9 cellular contexts compared by ENCODE assay signal in the genomic region with DNA sequence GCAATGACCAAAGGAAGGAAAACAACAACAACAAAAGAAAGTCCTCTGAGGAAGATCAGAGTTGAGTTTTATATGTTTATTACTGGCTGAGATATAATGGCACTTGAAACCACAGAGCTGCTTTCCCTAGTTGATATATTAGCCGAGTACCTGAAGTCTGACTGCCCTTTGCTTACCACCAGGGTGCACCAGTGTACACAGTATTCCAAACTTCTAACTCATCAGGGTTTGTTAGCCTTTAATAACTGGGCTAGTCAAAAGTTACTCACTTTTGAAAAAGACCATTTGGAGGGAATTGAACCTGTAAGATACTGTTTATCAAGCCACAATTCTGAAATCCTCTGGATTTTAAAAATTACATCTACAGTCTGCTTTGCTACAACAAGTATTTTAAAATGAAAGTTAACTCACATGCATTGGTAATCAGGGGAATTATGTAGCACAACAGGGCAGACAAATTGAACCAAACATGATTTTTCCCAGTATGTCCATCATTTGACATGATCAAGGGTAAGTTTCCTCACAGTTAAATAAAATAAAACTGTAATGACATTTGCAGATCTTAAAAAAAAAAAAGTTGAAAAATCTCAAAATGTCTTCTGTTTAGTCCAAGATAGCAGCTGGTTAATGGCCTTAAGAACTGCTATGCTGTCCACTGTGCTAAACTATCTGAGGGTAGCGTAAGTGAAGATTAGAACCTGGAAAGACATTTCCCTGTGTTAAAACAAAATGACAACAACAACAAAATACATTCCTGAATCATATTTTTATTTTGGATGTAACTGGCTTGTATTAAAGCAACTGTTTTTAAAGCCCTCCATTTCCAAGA. TPM values are rescaled to one million over a fixed set of nuclear protein-coding genes. Genes with fewer than 3 reads are reported as not detected.
DNase-seq lines count a peak whose midpoint lies in the region; ATAC-seq and TF ChIP-seq lines count a peak whose summit lies in the region.
"Had no signal": no experiment of that assay in that cellular context is flagged by ENCODE, and none has a peak within 500 bp of the region (broad histone marks: within the 10 kb centered on the region; RNA-seq: fewer than 3 reads in every experiment).

No MANE protein-coding gene starts in this region.

- H3K36me3 ChIP-seq in DOHH2 (ENCODE audit: control insufficient read depth, low read length) (no peaks in the 10 kb centered on the region), RWPE2 (ENCODE audit: low read depth) (no peaks in the 10 kb centered on the region), fibroblast of lung (ENCODE audit: control insufficient read depth, insufficient read depth, low read length) (no peaks in the 10 kb centered on the region), neuronal stem cell (replicated peaks in 1 of 2; ENCODE audit: control insufficient read depth in 2 of 2, insufficient read depth in 2 of 2, low read length in 2 of 2) (no peaks in the 10 kb centered on the region)

- H3K9ac ChIP-seq in fibroblast of lung (ENCODE audit: insufficient read depth, low read length), result no peak overlapping the region
- H3K9ac ChIP-seq in neuronal stem cell (ENCODE audit: low read depth, low read length, poor library complexity), result no peak overlapping the region

- no peak overlapping the region for H4K8ac ChIP-seq in neuronal stem cell (ENCODE audit: low read depth, low read length)

- no peak overlapping the region for H3K4ac ChIP-seq in neuronal stem cell (ENCODE audit: low read length)

- no peak overlapping the region for H2BK15ac ChIP-seq in neuronal stem cell (ENCODE audit: low read length)

- H3K14ac ChIP-seq in neuronal stem cell (ENCODE audit: low read length), result no peak overlapping the region

- H3K18ac ChIP-seq in neuronal stem cell (ENCODE audit: low read length), result no peak overlapping the region

- WGBS in neuronal stem cell (ENCODE audit: extremely low coverage in 2 of 2, insufficient read length in 2 of 2, insufficient replicate concordance in 1 of 2), 2 donors, result no CpG with 5 or more reads among the region's 2 CpGs

- H3K9me3 ChIP-seq in DOHH2 (ENCODE audit: control insufficient read depth, insufficient read depth, low read length) (no peaks in the 10 kb centered on the region), RWPE2 (ENCODE audit: severe bottlenecking) (no peaks in the 10 kb centered on the region), fibroblast of lung (ENCODE audit: control insufficient read depth, insufficient read depth, low read depth, low read length) (no peaks in the 10 kb centered on the region), neuronal stem cell (replicated peaks in 1 of 2; ENCODE audit: control insufficient read depth in 2 of 2, insufficient read depth in 1 of 2, low read depth in 1 of 2, low read length in 2 of 2) (no peaks in the 10 kb centered on the region)

- H3K4me1 ChIP-seq in DOHH2 (ENCODE audit: control insufficient read depth, low read length) (no peaks in the 10 kb centered on the region), RWPE2 (ENCODE audit: insufficient read depth, poor library complexity, severe bottlenecking) (no peaks in the 10 kb centered on the region), fibroblast of lung (ENCODE audit: control insufficient read depth, extremely low read depth, insufficient read depth, low read length) (no peaks in the 10 kb centered on the region), neuronal stem cell (ENCODE audit: control insufficient read depth in 2 of 2, insufficient read depth in 1 of 2, low read depth in 1 of 2, low read length in 2 of 2) (no peaks in the 10 kb centered on the region)

- no peak overlapping the region for H3K4me3 Mint-ChIP-seq in stimulated activated naive CD8-positive, alpha-beta T cell treated with anti-CD3 and anti-CD28 coated beads, Interleukin-15, amount 100 ng/mL, for 72 hours
- H3K4me3 Mint-ChIP-seq: activated B cell treated with CpG ODN at 0.5 μM for 24 hours had no signal

- H4K91ac ChIP-seq in neuronal stem cell (ENCODE audit: low read depth, low read length, poor library complexity), result no peak overlapping the region

- no peak overlapping the region for H2BK12ac ChIP-seq in neuronal stem cell (ENCODE audit: low read length)

- no peaks in the 10 kb centered on the region for H3F3A ChIP-seq in DOHH2 (ENCODE audit: control insufficient read depth, insufficient read depth)

- H2AFZ ChIP-seq in fibroblast of lung (ENCODE audit: low read length) (no peak overlapping the region), neuronal stem cell (ENCODE audit: low read length) (no peak overlapping the region)

- H3K27ac Mint-ChIP-seq in stimulated activated naive CD8-positive, alpha-beta T cell treated with anti-CD3 and anti-CD28 coated beads, Interleukin-15, amount 100 ng/mL, for 72 hours, result no peak overlapping the region
- H3K27ac Mint-ChIP-seq: activated B cell treated with CpG ODN at 0.5 μM for 24 hours had no signal

- H2AK5ac ChIP-seq in neuronal stem cell (ENCODE audit: low read depth, low read length), result no peak overlapping the region

- no peaks in the 10 kb centered on the region for H3K9me3 Mint-ChIP-seq in stimulated activated naive CD8-positive, alpha-beta T cell treated with anti-CD3 and anti-CD28 coated beads, Interleukin-15, amount 100 ng/mL, for 72 hours
- H3K9me3 Mint-ChIP-seq: activated B cell treated with CpG ODN at 0.5 μM for 24 hours had no signal

- H3K27ac ChIP-seq in DOHH2 (ENCODE audit: low read depth, low read length), result no peak overlapping the region
- H3K27ac ChIP-seq in RWPE2 (ENCODE audit: poor library complexity, severe bottlenecking), result no peak overlapping the region
- no peak overlapping the region for H3K27ac ChIP-seq in fibroblast of lung (ENCODE audit: insufficient read depth, low read length)
- H3K27ac ChIP-seq in neuronal stem cell (replicated peaks; ENCODE audit: low read length), result no peak overlapping the region

- H3K4me3 ChIP-seq in DOHH2 (ENCODE audit: low read length), result no peak overlapping the region
- no peak overlapping the region for H3K4me3 ChIP-seq in RWPE2 (ENCODE audit: severe bottlenecking)
- H3K4me3 ChIP-seq in fibroblast of lung (replicated peaks in 1 of 4; ENCODE audit: control extremely low read depth in 1 of 4, insufficient read depth in 1 of 4, low read depth in 3 of 4, low read length in 4 of 4), result no peak overlapping the region
- no peak overlapping the region for H3K4me3 ChIP-seq in neuronal stem cell (ENCODE audit: low read length in 2 of 2)

- ATAC-seq in GM19467 (IDR thresholded peaks at IDR 0.05; ENCODE audit: unreplicated experiment) (peak; percentile 80), RWPE2 (ENCODE audit: low read depth) (peak; percentile 98)
- no peak for ATAC-seq in stimulated activated naive CD8-positive, alpha-beta T cell treated with anti-CD3 and anti-CD28 coated beads, Interleukin-15, amount 100 ng/mL, for 72 hours

- H3K9me2 ChIP-seq in DOHH2 (replicated peaks; ENCODE audit: control insufficient read depth, low read length), result no peaks in the 10 kb centered on the region

- H3K79me2 ChIP-seq in DOHH2 (ENCODE audit: control insufficient read depth, low read length), result no peaks in the 10 kb centered on the region
- no peaks in the 10 kb centered on the region for H3K79me2 ChIP-seq in fibroblast of lung (ENCODE audit: control insufficient read depth, insufficient read depth, low read length)

- no peak overlapping the region for H3K4me2 ChIP-seq in DOHH2 (ENCODE audit: low read length)
- no peak overlapping the region for H3K4me2 ChIP-seq in fibroblast of lung (ENCODE audit: extremely low read depth, insufficient read depth, low read length)
- H3K4me2 ChIP-seq in neuronal stem cell (ENCODE audit: insufficient read depth, low read length, poor library complexity, severe bottlenecking), result no peak overlapping the region

- DNase-seq in HS-27A (ENCODE audit: low read depth), result peak; percentile 34
- DNase-seq in RWPE2 (ENCODE audit: low spot score), result no peak
- peak; percentile 62 to 77 for DNase-seq in fibroblast of lung (ENCODE audit: low read depth in 2 of 2)
- peak; percentile 40 for DNase-seq in neuronal stem cell (ENCODE audit: low spot score)
- DNase-seq in stimulated activated naive CD8-positive, alpha-beta T cell treated with anti-CD3 and anti-CD28 coated beads, Interleukin-15, amount 100 ng/mL, for 72 hours, result no peak
- DNase-seq in GDM1 (lab: John Stamatoyannopoulos, UW), result no peak
- DNase-seq: activated B cell treated with CpG ODN at 0.5 μM for 24 hours had no signal

- TF ChIP-seq CTCF in DOHH2 (IDR thresholded peaks at IDR 0.05; ENCODE audit: low read depth, low read length, poor library complexity, severe bottlenecking) (peak; percentile 65), RWPE2 (IDR thresholded peaks at IDR 0.05; ENCODE audit: poor library complexity, severe bottlenecking) (peak; percentile 90), fibroblast of lung (conservative IDR thresholded peaks at IDR 0.05 in 1 of 2, IDR thresholded peaks at IDR 0.05 in 1 of 2; ENCODE audit: low read depth in 1 of 2, low read length in 2 of 2) (peak; percentile 80 to 89)

- no peak overlapping the region for H2BK5ac ChIP-seq in neuronal stem cell (ENCODE audit: low read length)

- no peak overlapping the region for H3K23ac ChIP-seq in neuronal stem cell (ENCODE audit: low read depth, low read length, poor library complexity)

- no peaks in the 10 kb centered on the region for H4K20me1 ChIP-seq in DOHH2 (ENCODE audit: control insufficient read depth, insufficient read depth, low read depth, low read length)
- no peaks in the 10 kb centered on the region for H4K20me1 ChIP-seq in fibroblast of lung (ENCODE audit: control insufficient read depth, extremely low read depth, insufficient read depth, low read length)

- no peaks in the 10 kb centered on the region for H3K27me3 Mint-ChIP-seq in stimulated activated naive CD8-positive, alpha-beta T cell treated with anti-CD3 and anti-CD28 coated beads, Interleukin-15, amount 100 ng/mL, for 72 hours

- H2BK120ac ChIP-seq in neuronal stem cell (ENCODE audit: low read depth, low read length), result no peak overlapping the region

- H3K27me3 ChIP-seq in DOHH2 (ENCODE audit: control insufficient read depth, low read length) (no peaks in the 10 kb centered on the region), RWPE2 (ENCODE audit: insufficient read depth, poor library complexity, severe bottlenecking) (no peaks in the 10 kb centered on the region), fibroblast of lung (ENCODE audit: control insufficient read depth, insufficient read depth, low read length) (no peaks in the 10 kb centered on the region), neuronal stem cell (ENCODE audit: control insufficient read depth in 3 of 3, insufficient read depth in 3 of 3, low read depth in 1 of 3, low read length in 3 of 3) (no peaks in the 10 kb centered on the region)

- no peaks in the 10 kb centered on the region for H3K79me1 ChIP-seq in neuronal stem cell (ENCODE audit: low read depth, low read length)

- no peaks in the 10 kb centered on the region for H3K4me1 Mint-ChIP-seq in stimulated activated naive CD8-positive, alpha-beta T cell treated with anti-CD3 and anti-CD28 coated beads, Interleukin-15, amount 100 ng/mL, for 72 hours
- H3K4me1 Mint-ChIP-seq: activated B cell treated with CpG ODN at 0.5 μM for 24 hours had no signal

RNA-seq across cellular contexts. Expression of a gene that starts 57.3 kb away (rescaled TPM):
- 0.26 TPM in 1 of 2 replicates, not detected in the other for total RNA-seq in fibroblast of lung
- polyA plus RNA-seq in fibroblast of lung, result 0.07 TPM in 1 of 2 replicates, not detected in the other
- polyA plus RNA-seq in fibroblast of lung (2012), result not detected in 2 replicates
- not detected in 2 replicates for polyA minus RNA-seq in fibroblast of lung (ENCODE audit: low replicate concordance)
- polyA plus RNA-seq in neuronal stem cell (2013, experiment 1 of 2), result not detected
- polyA plus RNA-seq in neuronal stem cell (2013, experiment 2 of 2), result not detected
- total RNA-seq: activated B cell treated with CpG ODN at 0.5 μM for 24 hours had no signal

Comparison
In these comparisons a context has a peak if more than half of its experiments do, and no peak if none do; other contexts are left out.
1. DNase-seq: peak in HS-27A (single experiment), fibroblast of lung (2 of 2) and neuronal stem cell (single experiment); none in RWPE2 (single experiment), stimulated activated naive CD8-positive, alpha-beta T cell treated with anti-CD3 and anti-CD28 coated beads, Interleukin-15, amount 100 ng/mL, for 72 hours (0 of 2) and GDM1 (single experiment).
2. Peak in every context shown above with its lines, with median percentiles within 50 percentile points of each other: CTCF ChIP-seq.